In the genomic region with DNA sequence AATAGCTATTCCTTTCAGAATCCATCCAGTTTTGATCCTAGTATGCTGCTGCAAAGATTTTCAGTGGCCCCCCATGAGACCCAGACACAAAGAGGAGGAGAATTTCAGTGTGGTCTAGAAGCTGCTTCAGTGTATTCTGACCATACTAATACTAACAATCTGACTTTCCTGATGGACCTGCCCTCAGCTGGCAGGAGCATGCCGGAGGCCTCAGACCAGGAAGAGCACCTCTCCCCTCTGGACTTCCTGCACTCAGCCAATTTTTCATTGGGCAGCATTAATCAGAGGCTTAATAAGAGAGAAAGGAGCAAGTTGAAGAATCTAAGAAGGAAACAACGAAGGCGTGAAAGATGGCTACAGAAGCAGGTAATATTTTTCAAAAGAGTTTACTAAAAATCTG, we compare ENCODE assay signal across 17 cellular contexts. TPM values are rescaled to one million over a fixed set of nuclear protein-coding genes. Genes with fewer than 3 reads are reported as not detected.
DNase-seq lines count a peak whose midpoint lies in the region; ATAC-seq lines count a peak whose summit lies in the region.
"Had no signal": no experiment of that assay in that cellular context is flagged by ENCODE, and none has a peak within 500 bp of the region (broad histone marks: within the 10 kb centered on the region; RNA-seq: fewer than 3 reads in every experiment).

No MANE protein-coding gene starts in this region.

- no peak overlapping the region for H3K27ac Mint-ChIP-seq in effector memory CD8-positive, alpha-beta T cell
- H3K27ac Mint-ChIP-seq: B cell had no signal

- H3K4me3 Mint-ChIP-seq in effector memory CD8-positive, alpha-beta T cell, result no peak overlapping the region
- H3K4me3 Mint-ChIP-seq: B cell had no signal

- peaks cover 0 to 3% of the 10 kb centered on the region in 2 donors for H3K9me3 Mint-ChIP-seq in effector memory CD8-positive, alpha-beta T cell

- no peaks in the 10 kb centered on the region for H3K36me3 Mint-ChIP-seq in effector memory CD8-positive, alpha-beta T cell (ENCODE audit: insufficient read depth)

- H3K4me1 Mint-ChIP-seq in effector memory CD8-positive, alpha-beta T cell (ENCODE audit: low read depth in 2 of 2), result no peaks in the 10 kb centered on the region
- H3K4me1 Mint-ChIP-seq: B cell had no signal

- DNase-seq in G401 (ENCODE audit: low spot score) (peak; percentile 17), M059J (ENCODE audit: low read depth) (peak; percentile 1), retina (peak; percentile 56), cortex of kidney (lab: John Stamatoyannopoulos, UW) (no peak), SHP77 (lab: John Stamatoyannopoulos, UW) (no peak)
- DNase-seq in effector memory CD8-positive, alpha-beta T cell, result no peak
- DNase-seq: DMS53, GF-D8, H7, KBM-7, NCI-H1092 treated with DMSO at 0.1 percent for 48 hours, NCI-H2029 treated with DMSO at 0.1 percent for 48 hours, NCI-H345, NCI-H526 had no signal

- in situ Hi-C loops in G401 (cut with HindIII; ENCODE audit: low sequenced_read_pairs), result no loop called here

- no peaks in the 10 kb centered on the region for H3K27me3 ChIP-seq in layer of hippocampus (ENCODE audit: control insufficient read depth, insufficient read depth, low read length)

- peak overlapping the region; percentile 5 for H3K27ac ChIP-seq in layer of hippocampus (ENCODE audit: low read depth, low read length)

- no peaks in the 10 kb centered on the region for H3K27me3 Mint-ChIP-seq in effector memory CD8-positive, alpha-beta T cell
- H3K27me3 Mint-ChIP-seq: B cell had no signal

- ATAC-seq in effector memory CD8-positive, alpha-beta T cell (replicated peaks), result no peak

RNA-seq across cellular contexts. Expression of gene RNF180, which starts 48.5 kb away (rescaled TPM):
- total RNA-seq in G401 (2014; rRNA removed; shearing (Covaris generic)), result not detected in 2 replicates
- total RNA-seq in M059J (2014; rRNA removed; shearing (Covaris generic)), result not detected in 2 replicates
- total RNA-seq: B cell, OCI-LY7 had no signal

Comparison
In these comparisons a context has a peak if more than half of its experiments do, and no peak if none do; other contexts are left out.
1. DNase-seq: peak in G401 (single experiment), M059J (single experiment) and retina (single experiment); none in cortex of kidney (single experiment), SHP77 (0 of 2) and effector memory CD8-positive, alpha-beta T cell (0 of 3).